Comparison of ENCODE assay signal across 25 cellular contexts in genomic region chr1:18633428-18634155, GRCh38. TPM values are rescaled to one million over a fixed set of nuclear protein-coding genes. Genes with fewer than 3 reads are reported as not detected.
A peak's percentile ranks its signal among the peaks of the same experiment; 100 is the strongest.
DNase-seq lines count a peak whose midpoint lies in the region; ATAC-seq, FAIRE-seq and TF ChIP-seq lines count a peak whose summit lies in the region.
"Had no signal": no experiment of that assay in that cellular context is flagged by ENCODE, and none has a peak within 500 bp of the region (broad histone marks: within the 10 kb centered on the region; RNA-seq: fewer than 3 reads in every experiment).

No MANE protein-coding gene starts in this region.

- no peak overlapping the region for H3K9ac ChIP-seq in endodermal cell (ENCODE audit: extremely low read depth, low read length, poor library complexity, severe bottlenecking)
- H3K9ac ChIP-seq: KMS-11 had no signal

- DNase-seq in A549 (ENCODE audit: low read depth in 1 of 2, low spot score in 1 of 2): no peak
- no peak for DNase-seq in GM23338 (ENCODE audit: low spot score)
- DNase-seq in endodermal cell: peak; percentile 64
- no peak for DNase-seq in body of pancreas
- DNase-seq in Calu3: no peak
- DNase-seq: activated CD8-positive, alpha-beta memory T cell treated with anti-CD3 and anti-CD28 coated beads for 24 hours; CD4-positive, alpha-beta memory T cell; GDM1; kidney; pancreas; Right ventricle myocardium superior; stimulated activated CD4-positive, alpha-beta T cell treated with anti-CD3 and anti-CD28 coated beads, Interleukin-4, amount 100 ng/mL, for 1 hour; stomach; trophoblast cell had no signal

- TF ChIP-seq RAD21 in A549 (conservative IDR thresholded peaks at IDR 0.05 in 1 of 2, IDR thresholded peaks at IDR 0.05 in 1 of 2): no peak

- no peaks in the 10 kb centered on the region for H3K79me2 ChIP-seq in GM23338 (replicated peaks; ENCODE audit: insufficient read depth)

- TF ChIP-seq CTCF in A549 (IDR thresholded peaks at IDR 0.05): no peak
- no peak for TF ChIP-seq CTCF in GM23338 (conservative IDR thresholded peaks at IDR 0.05; ENCODE audit: low read depth in 2 of 2)
- no peak for TF ChIP-seq CTCF in endodermal cell (conservative IDR thresholded peaks at IDR 0.05)
- no peak for TF ChIP-seq CTCF in body of pancreas (IDR thresholded peaks at IDR 0.05)
- TF ChIP-seq CTCF in Calu3 (IDR thresholded peaks at IDR 0.05; ENCODE audit: unreplicated experiment): no peak

- BruUV-seq in Calu3 (replicated peaks; lab: Mats Ljungman, UMichigan): no TSS peak

- FAIRE-seq in A549 (lab: Jason Lieb, UNC): no peak
- FAIRE-seq: kidney, pancreas had no signal

- ATAC-seq in A549 (no peak), GM23338 (no peak), body of pancreas (no peak), HG03039 (IDR thresholded peaks at IDR 0.05; ENCODE audit: unreplicated experiment) (no peak), GM18861 (IDR thresholded peaks at IDR 0.05; ENCODE audit: unreplicated experiment) (no peak)
- ATAC-seq: pancreas had no signal

- no peak overlapping the region for H3K27ac Mint-ChIP-seq in GM23338
- H3K27ac Mint-ChIP-seq in endodermal cell: no peak overlapping the region
- no peak overlapping the region for H3K27ac Mint-ChIP-seq in Calu3 (ENCODE audit: unreplicated experiment)
- H3K27ac Mint-ChIP-seq: activated T-cell treated with anti-CD3 and anti-CD28 coated beads, Interleukin-2, amount 50 U/mL, for 72 hours; CD4-positive, alpha-beta memory T cell had no signal

- no peaks in the 10 kb centered on the region for H3K9me3 ChIP-seq in A549
- H3K9me3 ChIP-seq in endodermal cell (ENCODE audit: control insufficient read depth, low read length): no peaks in the 10 kb centered on the region
- peaks cover 5% of the 10 kb centered on the region for H3K9me3 ChIP-seq in neuron (ENCODE audit: low read length)
- H3K9me3 ChIP-seq in body of pancreas: no peaks in the 10 kb centered on the region
- H3K9me3 ChIP-seq: pancreas, stomach had no signal

- TF ChIP-seq EP300 in A549 (IDR thresholded peaks at IDR 0.05): no peak

- H3F3A ChIP-seq in GM23338 (replicated peaks; ENCODE audit: low read depth): peaks cover 50% of the 10 kb centered on the region

- H3K9me2 ChIP-seq in GM23338 (ENCODE audit: insufficient read depth): no peaks in the 10 kb centered on the region

- H3K4me2 ChIP-seq in A549 (no peak overlapping the region), GM23338 (peak overlapping the region; percentile 74; the same call in 1 of the 2 replicates)
- H3K4me2 ChIP-seq: KMS-11 had no signal

- peaks cover 67% of the 10 kb centered on the region for H3K4me1 Mint-ChIP-seq in GM23338
- H3K4me1 Mint-ChIP-seq in endodermal cell: peaks cover 46% of the 10 kb centered on the region
- peaks cover 22% of the 10 kb centered on the region for H3K4me1 Mint-ChIP-seq in Calu3 (ENCODE audit: low read depth, unreplicated experiment)

- CTCF ChIA-PET in A549 (lab: Yijun Ruan, JAX) (interaction anchor here (0.6 to 2.3 kb wide), 2 partner anchors 48 to 955 kb away, joined by 3 to 5 read pairs; no protein-coding TSS in a partner anchor), Calu3 (lab: Charles Lee) (no interaction called here)

- peaks cover 19% of the 10 kb centered on the region for H4K20me1 ChIP-seq in GM23338 (replicated peaks; ENCODE audit: insufficient read depth)

- POLR2A ChIA-PET in A549 (lab: Yijun Ruan, JAX): no interaction called here

- H2AFZ ChIP-seq in GM23338: no peak overlapping the region
- H2AFZ ChIP-seq in neuron (ENCODE audit: low read depth, low read length): no peak overlapping the region

- no peak overlapping the region for H3K27ac ChIP-seq in A549
- H3K27ac ChIP-seq in GM23338 (ENCODE audit: low read depth): no peak overlapping the region
- no peak overlapping the region for H3K27ac ChIP-seq in endodermal cell (ENCODE audit: low read depth, low read length)
- no peak overlapping the region for H3K27ac ChIP-seq in body of pancreas
- H3K27ac ChIP-seq: KMS-11, pancreas, skin epidermis, stomach, WERI-Rb-1 had no signal

- peak overlapping the region; percentile 66 for H3K4me3 Mint-ChIP-seq in GM23338
- H3K4me3 Mint-ChIP-seq in endodermal cell: peak overlapping the region; percentile 65
- no peak overlapping the region for H3K4me3 Mint-ChIP-seq in Calu3 (ENCODE audit: low read depth, unreplicated experiment)

- no peaks in the 10 kb centered on the region; the same call in 2 of the 3 replicates for H3K36me3 Mint-ChIP-seq in GM23338 (ENCODE audit: low read depth)
- H3K36me3 Mint-ChIP-seq in endodermal cell (ENCODE audit: low read depth): no peaks in the 10 kb centered on the region
- no peaks in the 10 kb centered on the region for H3K36me3 Mint-ChIP-seq in Calu3 (ENCODE audit: insufficient read depth, unreplicated experiment)
- H3K36me3 Mint-ChIP-seq: CD4-positive, alpha-beta memory T cell had no signal

- TF ChIP-seq POLR2A in A549 (IDR thresholded peaks at IDR 0.05; ENCODE audit: low read length) (no peak), body of pancreas (IDR thresholded peaks at IDR 0.05) (no peak)

- intact Hi-C loops in body of pancreas (cut with DNase I) (no loop called here), Calu3 (cut with micrococcal nuclease; ENCODE audit: unreplicated experiment) (no loop called here)

- WGBS in A549 (ENCODE audit: missing lambda C conversion rate): 62% methylated on average over 10 of the region's 15 CpGs
- WGBS in endodermal cell (ENCODE audit: insufficient coverage in 1 of 2, insufficient read length in 1 of 2), 2 experiments: 21 to 24% methylated on average over 11 to 15 of the region's 15 CpGs
- WGBS in body of pancreas, 2 donors: 2 to 3% methylated on average over 8 to 15 of the region's 15 CpGs

- H3K4me3 ChIP-seq in A549: no peak overlapping the region
- H3K4me3 ChIP-seq in GM23338: peak overlapping the region; percentile 47
- peak overlapping the region; percentile 83 for H3K4me3 ChIP-seq in endodermal cell (ENCODE audit: low read length)
- peak overlapping the region; percentile 26 for H3K4me3 ChIP-seq in neuron (ENCODE audit: low read length)
- H3K4me3 ChIP-seq in body of pancreas: no peak overlapping the region
- H3K4me3 ChIP-seq: lung, pancreas, skin epidermis, stomach had no signal

- no peaks in the 10 kb centered on the region; the same call in 1 of the 2 replicates for H3K36me3 ChIP-seq in GM23338 (ENCODE audit: insufficient read depth)
- no peaks in the 10 kb centered on the region for H3K36me3 ChIP-seq in endodermal cell (ENCODE audit: control insufficient read depth, insufficient read depth, low read length)
- no peaks in the 10 kb centered on the region for H3K36me3 ChIP-seq in neuron (ENCODE audit: insufficient read depth, low read length)
- H3K36me3 ChIP-seq in body of pancreas (replicated peaks in 1 of 2; ENCODE audit: insufficient read depth in 1 of 2, low read depth in 2 of 2): no peaks in the 10 kb centered on the region
- H3K36me3 ChIP-seq: pancreas, stomach, WERI-Rb-1 had no signal

- peaks cover 5% of the 10 kb centered on the region; the same call in 1 of the 3 replicates for H3K4me1 ChIP-seq in A549
- H3K4me1 ChIP-seq in GM23338 (ENCODE audit: insufficient read depth): peaks cover 56% of the 10 kb centered on the region
- peaks cover 16% of the 10 kb centered on the region for H3K4me1 ChIP-seq in endodermal cell (ENCODE audit: control insufficient read depth, insufficient read depth, low read length)
- H3K4me1 ChIP-seq in neuron (ENCODE audit: insufficient read depth, low read length): peaks cover 2% of the 10 kb centered on the region
- peaks cover 18% of the 10 kb centered on the region for H3K4me1 ChIP-seq in body of pancreas
- H3K4me1 ChIP-seq: pancreas had no signal

- peaks cover 99% of the 10 kb centered on the region for H3K27me3 ChIP-seq in GM23338 (ENCODE audit: insufficient read depth)
- peaks cover 100% of the 10 kb centered on the region for H3K27me3 ChIP-seq in endodermal cell (ENCODE audit: control insufficient read depth, insufficient read depth, low read length, poor library complexity, severe bottlenecking)
- H3K27me3 ChIP-seq in neuron (ENCODE audit: insufficient read depth, low read length): peaks cover 93% of the 10 kb centered on the region
- peaks cover 0 to 40% of the 10 kb centered on the region in 2 donors for H3K27me3 ChIP-seq in body of pancreas

- H3K27me3 Mint-ChIP-seq in GM23338 (ENCODE audit: insufficient read depth, low read depth, poor library complexity) (peaks cover 98% of the 10 kb centered on the region), endodermal cell (ENCODE audit: insufficient read depth) (peaks cover 99% of the 10 kb centered on the region), Calu3 (ENCODE audit: unreplicated experiment) (peaks cover 100% of the 10 kb centered on the region)

- peaks cover 3% of the 10 kb centered on the region for H3K9me3 Mint-ChIP-seq in GM23338
- no peaks in the 10 kb centered on the region for H3K9me3 Mint-ChIP-seq in endodermal cell
- no peaks in the 10 kb centered on the region for H3K9me3 Mint-ChIP-seq in Calu3 (ENCODE audit: low read depth, unreplicated experiment)
- H3K9me3 Mint-ChIP-seq: activated T-cell treated with anti-CD3 and anti-CD28 coated beads, Interleukin-2, amount 50 U/mL, for 72 hours had no signal

TF ChIP-seq in A549, 52 proteins besides CTCF, POLR2A, EP300 and RAD21 (continues in another document):
- no peak for TF ChIP-seq MYC (IDR thresholded peaks at IDR 0.05; ENCODE audit: borderline replicate concordance, low read length)
- TF ChIP-seq RNF2 (IDR thresholded peaks at IDR 0.05; ENCODE audit: borderline replicate concordance, low read depth): peak; percentile 94; the same call in 1 of the 2 replicates
- no peak for TF ChIP-seq GATA3 (IDR thresholded peaks at IDR 0.05; ENCODE audit: borderline replicate concordance)
- TF ChIP-seq CBX8 (IDR thresholded peaks at IDR 0.05): peak; percentile 94
- no peak for TF ChIP-seq POLR2AphosphoS2 (conservative IDR thresholded peaks at IDR 0.05; ENCODE audit: low read length)

TF ChIP-seq in GM23338, 12 proteins besides CTCF, POLR2A, EP300 and RAD21:
- no peak for TF ChIP-seq STAT1 (IDR thresholded peaks at IDR 0.05; ENCODE audit: unreplicated experiment)
- no peak for TF ChIP-seq NANOG (IDR thresholded peaks at IDR 0.05; ENCODE audit: borderline replicate concordance)
- TF ChIP-seq JUNB (IDR thresholded peaks at IDR 0.05; ENCODE audit: unreplicated experiment): no peak
- peak; percentile 88 for TF ChIP-seq EZH2 (IDR thresholded peaks at IDR 0.05; ENCODE audit: low read depth, unreplicated experiment)

RNA-seq across cellular contexts. Expression of gene PAX7, which starts 2.9 kb away (rescaled TPM):
- polyA plus RNA-seq in A549 (2011; rRNA removed) (0.48 and 0.93 TPM in 2 replicates), A549 (2017; fragmentation: RNase III; extraction: RNeasy Plus Mini Kit Qiagen cat#74134 plus additional on column Dnase treatment) (0.13 to 0.23 TPM (median 0.21 TPM) in 3 replicates), GM23338 (2016; fragmentation: Nextera tagmentation; extraction: Ambion mirVana) (not detected in 2 replicates)
- 0.18 and 0.19 TPM in 2 replicates for polyA plus RNA-seq in A549 (2012; cell fraction: cytosol; rRNA removed)
- polyA plus RNA-seq in A549 (2012; cell fraction: nucleus; rRNA removed): 0.16 and 0.19 TPM in 2 replicates
- 0.45 and 0.54 TPM in 2 replicates for polyA minus RNA-seq in A549 (2011; rRNA and poly(A)+ RNA removed)
- 0.03 TPM in 1 of 2 replicates, not detected in the other for total RNA-seq in GM23338 (2014; rRNA removed; shearing (Covaris generic))
- total RNA-seq in endodermal cell (1 to 10 TPM; 2.2 to 2.4 TPM), body of pancreas (not detected), Calu3 (2022) (not detected in 2 replicates)
- polyA plus RNA-seq in endodermal cell (2013, experiment 1 of 2): 13.1 TPM
- polyA plus RNA-seq in endodermal cell (2013, experiment 2 of 2): 12.1 TPM
- total RNA-seq: activated T-cell treated with anti-CD3 and anti-CD28 coated beads, Interleukin-2, amount 50 U/mL, for 72 hours; CD4-positive, alpha-beta memory T cell; fibroblast of villous mesenchyme; HT-29; kidney; pancreas; Right ventricle myocardium superior; stomach; T-helper 1 cell treated with Interleukin-12 subunit alpha and Interleukin-12 subunit beta and Interleukin-4 antibody, amounts not matched to agents 30 ng/mL and 1 ng/mL, for 36 hours had no signal
- polyA plus RNA-seq: CD4-positive, alpha-beta memory T cell; lung; pancreas; stomach had no signal

Comparison
In these comparisons a context has a peak if more than half of its experiments do, and no peak if none do; other contexts are left out.
1. H3K4me3 ChIP-seq: peak in GM23338 (single experiment), endodermal cell (single experiment) and neuron (single experiment); none in A549 (single experiment) and body of pancreas (0 of 2).